Comparison of ENCODE assay signal across 1 cellular context in genomic region chr12:6754406-6754805, GRCh38.
TF ChIP-seq lines count a peak whose summit lies in the region.

No MANE protein-coding gene starts in this region.

TF ChIP-seq in K562, 482 proteins besides CTCF, POLR2A, EP300 and RAD21:
- TF ChIP-seq, protein P1, sequence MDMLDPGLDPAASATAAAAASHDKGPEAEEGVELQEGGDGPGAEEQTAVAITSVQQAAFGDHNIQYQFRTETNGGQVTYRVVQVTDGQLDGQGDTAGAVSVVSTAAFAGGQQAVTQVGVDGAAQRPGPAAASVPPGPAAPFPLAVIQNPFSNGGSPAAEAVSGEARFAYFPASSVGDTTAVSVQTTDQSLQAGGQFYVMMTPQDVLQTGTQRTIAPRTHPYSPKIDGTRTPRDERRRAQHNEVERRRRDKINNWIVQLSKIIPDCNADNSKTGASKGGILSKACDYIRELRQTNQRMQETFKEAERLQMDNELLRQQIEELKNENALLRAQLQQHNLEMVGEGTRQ (CRISPR knock-in tag; IDR thresholded peaks at IDR 0.05), result no peak
- TF ChIP-seq SPI1 (IDR thresholded peaks at IDR 0.05; ENCODE audit: borderline replicate concordance, low read depth, low read length), result peak; percentile 35; the same call in 1 of the 2 replicates
